ENCODE assay signal across 12 cellular contexts in genomic region chr3:25021816-25022215, GRCh38.
DNase-seq lines count a peak whose midpoint lies in the region; ATAC-seq, FAIRE-seq and TF ChIP-seq lines count a peak whose summit lies in the region.
"Had no signal": no experiment of that assay in that cellular context is flagged by ENCODE, and none has a peak within 500 bp of the region (broad histone marks: within the 10 kb centered on the region; RNA-seq: fewer than 3 reads in every experiment).

No MANE protein-coding gene starts in this region.

- no peak overlapping the region for H3K27ac Mint-ChIP-seq in activated CD4-positive, alpha-beta T cell treated with anti-CD3 and anti-CD28 coated beads, Interleukin-2, amount 10 ng/mL, durations not matched to agents 7 days and 5 days
- H3K27ac Mint-ChIP-seq: activated B cell treated with CpG ODN at 0.5 μM for 24 hours had no signal

- no peaks in the 10 kb centered on the region for H3K4me1 Mint-ChIP-seq in activated CD4-positive, alpha-beta T cell treated with anti-CD3 and anti-CD28 coated beads, Interleukin-2, amount 10 ng/mL, durations not matched to agents 7 days and 5 days
- H3K4me1 Mint-ChIP-seq: activated B cell treated with CpG ODN at 0.5 μM for 24 hours had no signal

- H3K36me3 Mint-ChIP-seq in activated CD4-positive, alpha-beta T cell treated with anti-CD3 and anti-CD28 coated beads, Interleukin-2, amount 10 ng/mL, durations not matched to agents 7 days and 5 days (ENCODE audit: low read depth): no peaks in the 10 kb centered on the region

- no peaks in the 10 kb centered on the region for H3K79me2 ChIP-seq in Karpas-422 (ENCODE audit: low read length)

- H3K9ac ChIP-seq in Karpas-422 (ENCODE audit: low read length): no peak overlapping the region
- H3K9ac ChIP-seq: BLaER1 treated with 17β-estradiol and CSF1 and Interleukin-3, amounts not matched to agents 10 nM and 100 nM had no signal

- no peak overlapping the region for H3K4me3 ChIP-seq in A549
- H3K4me3 ChIP-seq in Karpas-422 (ENCODE audit: low read length): no peak overlapping the region
- H3K4me3 ChIP-seq in cardiac fibroblast (replicated peaks in 1 of 2; ENCODE audit: low read depth in 2 of 2, low read length in 2 of 2): no peak overlapping the region
- H3K4me3 ChIP-seq in left lung: no peak overlapping the region
- H3K4me3 ChIP-seq: BLaER1 treated with 17β-estradiol and CSF1 and Interleukin-3, amounts not matched to agents 10 nM and 100 nM had no signal

- H3K9me3 ChIP-seq in A549: no peaks in the 10 kb centered on the region
- no peaks in the 10 kb centered on the region for H3K9me3 ChIP-seq in Karpas-422 (ENCODE audit: low read length)
- H3K9me3 ChIP-seq in left lung: no peaks in the 10 kb centered on the region
- H3K9me3 ChIP-seq: BLaER1 treated with 17β-estradiol and CSF1 and Interleukin-3, amounts not matched to agents 10 nM and 100 nM had no signal

- CTCF ChIA-PET in A549 (lab: Yijun Ruan, JAX): interaction anchor here (0.8 to 2.6 kb wide), 7 partner anchors 10 to 646 kb away, joined by 3 to 18 read pairs (median 3); no protein-coding TSS in a partner anchor
- CTCF ChIA-PET in activated CD4-positive, alpha-beta T cell treated with anti-CD3 and anti-CD28 coated beads, Interleukin-2, amount 10 ng/mL, durations not matched to agents 7 days and 5 days (lab: Charles Lee): no interaction called here

- FAIRE-seq in A549 (lab: Jason Lieb, UNC): no peak

- no peak overlapping the region for H2AFZ ChIP-seq in Karpas-422 (ENCODE audit: low read length)

- DNase-seq in A549 (ENCODE audit: low read depth in 1 of 2, low spot score in 1 of 2) (peak in 1 of 2 experiments; percentile 34), Karpas-422 (peak; percentile 59), cardiac fibroblast (ENCODE audit: low read depth in 2 of 2) (peak; percentile 47 to 68), left lung (no peak), SIG-M5 (lab: John Stamatoyannopoulos, UW) (no peak)
- DNase-seq in activated CD4-positive, alpha-beta T cell treated with anti-CD3 and anti-CD28 coated beads, Interleukin-2, amount 10 ng/mL, durations not matched to agents 7 days and 5 days: no peak
- DNase-seq: activated B cell treated with CpG ODN at 0.5 μM for 24 hours; effector memory CD4-positive, alpha-beta T cell; substantia nigra had no signal

- H3K27me3 Mint-ChIP-seq in activated CD4-positive, alpha-beta T cell treated with anti-CD3 and anti-CD28 coated beads, Interleukin-2, amount 10 ng/mL, durations not matched to agents 7 days and 5 days: no peaks in the 10 kb centered on the region
- H3K27me3 Mint-ChIP-seq: activated B cell treated with CpG ODN at 0.5 μM for 24 hours had no signal

- no peaks in the 10 kb centered on the region for H3K9me3 Mint-ChIP-seq in activated CD4-positive, alpha-beta T cell treated with anti-CD3 and anti-CD28 coated beads, Interleukin-2, amount 10 ng/mL, durations not matched to agents 7 days and 5 days

- no peaks in the 10 kb centered on the region for H3K9me2 ChIP-seq in Karpas-422 (replicated peaks; ENCODE audit: insufficient read depth, low read length)

- H3K4me2 ChIP-seq in A549 (no peak overlapping the region), Karpas-422 (ENCODE audit: low read depth, low read length, poor library complexity, severe bottlenecking) (no peak overlapping the region)
- H3K4me2 ChIP-seq: BLaER1 treated with 17β-estradiol and CSF1 and Interleukin-3, amounts not matched to agents 10 nM and 100 nM had no signal

- ATAC-seq in A549 (0 out of 6 replicates have a peak, but pooled peaks have one; percentile 47 to 56), left lung (peak; percentile 74), GM18517 (IDR thresholded peaks at IDR 0.05; ENCODE audit: unreplicated experiment) (no peak), GM21526 (IDR thresholded peaks at IDR 0.05; ENCODE audit: low FRiP score, unreplicated experiment) (no peak)

- H3K36me3 ChIP-seq in Karpas-422 (ENCODE audit: insufficient read depth, low read length) (no peaks in the 10 kb centered on the region), left lung (no peaks in the 10 kb centered on the region)
- H3K36me3 ChIP-seq: BLaER1 treated with 17β-estradiol and CSF1 and Interleukin-3, amounts not matched to agents 10 nM and 100 nM had no signal

- H3K4me3 Mint-ChIP-seq in activated CD4-positive, alpha-beta T cell treated with anti-CD3 and anti-CD28 coated beads, Interleukin-2, amount 10 ng/mL, durations not matched to agents 7 days and 5 days: no peak overlapping the region
- H3K4me3 Mint-ChIP-seq: activated B cell treated with CpG ODN at 0.5 μM for 24 hours had no signal

- H3K27me3 ChIP-seq in Karpas-422 (ENCODE audit: low read length): no peaks in the 10 kb centered on the region
- no peaks in the 10 kb centered on the region for H3K27me3 ChIP-seq in left lung
- H3K27me3 ChIP-seq: BLaER1 treated with 17β-estradiol and CSF1 and Interleukin-3, amounts not matched to agents 10 nM and 100 nM had no signal

- no peak for TF ChIP-seq POLR2A in A549 (IDR thresholded peaks at IDR 0.05; ENCODE audit: low read length)

- H3K27ac ChIP-seq in A549: no peak overlapping the region
- no peak overlapping the region for H3K27ac ChIP-seq in Karpas-422 (ENCODE audit: low read length)
- H3K27ac ChIP-seq in left lung: no peak overlapping the region
- H3K27ac ChIP-seq: BLaER1 treated with 17β-estradiol and CSF1 and Interleukin-3, amounts not matched to agents 10 nM and 100 nM had no signal

- TF ChIP-seq CTCF in A549 (IDR thresholded peaks at IDR 0.05) (peak; percentile 41), cardiac fibroblast (IDR thresholded peaks at IDR 0.05; ENCODE audit: low read depth, low read length) (peak; percentile 57), left lung (IDR thresholded peaks at IDR 0.05) (peak; percentile 33 to 49)

- no peaks in the 10 kb centered on the region for H4K20me1 ChIP-seq in Karpas-422 (ENCODE audit: insufficient read depth, low read depth, low read length)
- H4K20me1 ChIP-seq: BLaER1 treated with 17β-estradiol and CSF1 and Interleukin-3, amounts not matched to agents 10 nM and 100 nM had no signal

- TF ChIP-seq RAD21 in A549 (conservative IDR thresholded peaks at IDR 0.05 in 1 of 2, IDR thresholded peaks at IDR 0.05 in 1 of 2): peak; percentile 52 to 55

- no peaks in the 10 kb centered on the region for H3K4me1 ChIP-seq in A549
- no peaks in the 10 kb centered on the region for H3K4me1 ChIP-seq in Karpas-422 (ENCODE audit: low read length)
- no peaks in the 10 kb centered on the region for H3K4me1 ChIP-seq in left lung
- H3K4me1 ChIP-seq: BLaER1 treated with 17β-estradiol and CSF1 and Interleukin-3, amounts not matched to agents 10 nM and 100 nM had no signal

- intact Hi-C loops in left lung (cut with DNase I): no loop called here

- no peak for TF ChIP-seq EP300 in A549 (IDR thresholded peaks at IDR 0.05)

- 52% methylated on average over 3 of the region's 3 CpGs for WGBS in A549 (ENCODE audit: missing lambda C conversion rate)

- POLR2A ChIA-PET in A549 (lab: Yijun Ruan, JAX): interaction anchor here (0.9 kb wide), 1 partner anchor 406 kb away, joined by 5 read pairs; the partner anchor contains the start of gene RARB
- POLR2A ChIA-PET in activated CD4-positive, alpha-beta T cell treated with anti-CD3 and anti-CD28 coated beads, Interleukin-2, amount 10 ng/mL, durations not matched to agents 7 days and 5 days (lab: Charles Lee): no interaction called here

TF ChIP-seq in A549, 52 proteins besides CTCF, POLR2A, EP300 and RAD21:
- TF ChIP-seq NR3C1 (IDR thresholded peaks at IDR 0.05): no peak
- TF ChIP-seq CEBPB (IDR thresholded peaks at IDR 0.05): peak in 1 of 2 experiments; percentile 61; a peak in 1 of 4 replicates
- no peak for TF ChIP-seq MYC (IDR thresholded peaks at IDR 0.05; ENCODE audit: borderline replicate concordance, low read length)
- TF ChIP-seq SMC3 (IDR thresholded peaks at IDR 0.05): peak; percentile 51

Comparison
In these comparisons a context has a peak if more than half of its experiments do, and no peak if none do; other contexts are left out.
1. ATAC-seq: peak in A549 (2 of 2) and left lung (single experiment); none in GM18517 (single experiment) and GM21526 (single experiment).
2. DNase-seq: peak in Karpas-422 (single experiment) and cardiac fibroblast (2 of 2); none in left lung (0 of 2), SIG-M5 (single experiment) and activated CD4-positive, alpha-beta T cell treated with anti-CD3 and anti-CD28 coated beads, Interleukin-2, amount 10 ng/mL, durations not matched to agents 7 days and 5 days (single experiment).
3. Peak in every context shown above with its lines, with median percentiles within 50 percentile points of each other: CTCF ChIP-seq.